Comparison of ENCODE assay signal across 23 cellular contexts in the genomic region with DNA sequence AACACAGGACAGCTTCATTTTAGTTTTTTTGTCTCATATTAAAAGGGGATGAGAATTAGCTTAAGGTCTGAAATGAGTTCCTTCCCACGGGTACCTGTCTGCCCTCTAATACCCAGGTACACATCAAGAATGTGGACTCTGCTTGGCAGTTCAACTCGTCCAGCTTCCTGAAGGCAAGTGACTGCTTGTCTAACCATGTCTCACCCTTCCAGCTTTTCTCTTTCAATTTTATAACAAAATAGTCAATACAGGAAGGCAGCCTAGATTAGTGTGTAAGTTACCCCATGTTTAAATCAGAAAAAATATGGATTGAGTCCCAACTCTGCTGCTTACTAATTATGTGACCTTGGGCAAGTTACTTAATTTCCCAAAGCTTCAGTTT. TPM values are rescaled to one million over a fixed set of nuclear protein-coding genes. Genes with fewer than 3 reads are reported as not detected.
"Had no signal": no experiment of that assay in that cellular context is flagged by ENCODE, and none has a peak within 500 bp of the region (broad histone marks: within the 10 kb centered on the region; RNA-seq: fewer than 3 reads in every experiment).

No MANE protein-coding gene starts in this region.

- ATAC-seq: activated T-cell treated with anti-CD3 and anti-CD28 coated beads, Interleukin-2, amount 50 U/mL, for 4 hours; K562; T-cell had no signal

- H3K36me3 Mint-ChIP-seq: activated CD4-positive, alpha-beta memory T cell treated with anti-CD3 and anti-CD28 coated beads for 36 hours; activated naive CD8-positive, alpha-beta T cell; T-cell had no signal

- H3K4me3 ChIP-seq: K562, Peyer's patch, SK-N-MC had no signal

- H3K4me1 Mint-ChIP-seq: activated CD4-positive, alpha-beta T cell treated with anti-CD3 and anti-CD28 coated beads, Interleukin-2, amount 10 ng/mL, durations not matched to agents 7 days and 5 days; brain; T-cell had no signal

- DNase-seq: activated CD4-positive, alpha-beta memory T cell treated with anti-CD3 and anti-CD28 coated beads for 36 hours; activated CD4-positive, alpha-beta T cell treated with anti-CD3 and anti-CD28 coated beads, Interleukin-2, amount 10 ng/mL, durations not matched to agents 7 days and 5 days; activated CD4-positive, CD25-positive, alpha-beta regulatory T cell; activated CD8-positive, alpha-beta memory T cell treated with anti-CD3 and anti-CD28 coated beads for 24 hours; activated effector memory CD4-positive, alpha-beta T cell treated with anti-CD3 and anti-CD28 coated beads, Interleukin-2, amount 50 U/mL, for 16 hours; activated naive CD4-positive, alpha-beta T cell treated with anti-CD3 and anti-CD28 coated beads for 36 hours; activated T-cell treated with anti-CD3 and anti-CD28 coated beads, Interleukin-2, amount 50 U/mL, for 4 hours; amygdala; Karpas-422; NCI-H1105 treated with DMSO at 0.1 percent for 48 hours; NCI-H1436 treated with DMSO at 0.1 percent for 48 hours; NCI-H187; NCI-H2081; NCI-H510A treated with DMSO at 0.1 percent for 48 hours; Peyer's patch; T-cell; T-helper 2 cell had no signal

- H3K9me3 ChIP-seq: Peyer's patch had no signal

- FAIRE-seq: astrocyte, K562 had no signal

- H3K27me3 ChIP-seq: Peyer's patch had no signal

- H3K9me3 Mint-ChIP-seq: activated CD4-positive, alpha-beta memory T cell treated with anti-CD3 and anti-CD28 coated beads for 36 hours; activated CD4-positive, alpha-beta T cell treated with anti-CD3 and anti-CD28 coated beads, Interleukin-2, amount 10 ng/mL, durations not matched to agents 7 days and 5 days had no signal

- H3K27ac Mint-ChIP-seq: activated CD4-positive, alpha-beta memory T cell treated with anti-CD3 and anti-CD28 coated beads for 36 hours; activated CD4-positive, alpha-beta T cell treated with anti-CD3 and anti-CD28 coated beads, Interleukin-2, amount 10 ng/mL, durations not matched to agents 7 days and 5 days; activated naive CD4-positive, alpha-beta T cell treated with anti-CD3 and anti-CD28 coated beads for 36 hours; activated naive CD8-positive, alpha-beta T cell; brain; T-cell had no signal

- H3K4me3 Mint-ChIP-seq: activated CD4-positive, alpha-beta memory T cell treated with anti-CD3 and anti-CD28 coated beads for 36 hours; activated CD4-positive, alpha-beta T cell treated with anti-CD3 and anti-CD28 coated beads, Interleukin-2, amount 10 ng/mL, durations not matched to agents 7 days and 5 days; activated naive CD4-positive, alpha-beta T cell treated with anti-CD3 and anti-CD28 coated beads for 36 hours; activated naive CD8-positive, alpha-beta T cell; activated T-cell treated with anti-CD3 and anti-CD28 coated beads, Interleukin-2, amount 50 U/mL, for 4 hours; brain; T-cell had no signal

- H3K4me1 ChIP-seq: Peyer's patch had no signal

- H3K27me3 Mint-ChIP-seq: activated CD4-positive, alpha-beta memory T cell treated with anti-CD3 and anti-CD28 coated beads for 36 hours; activated CD4-positive, alpha-beta T cell treated with anti-CD3 and anti-CD28 coated beads, Interleukin-2, amount 10 ng/mL, durations not matched to agents 7 days and 5 days; activated naive CD8-positive, alpha-beta T cell; brain had no signal

- H3K36me3 ChIP-seq: Peyer's patch had no signal

- H3K27ac ChIP-seq: Peyer's patch, SK-N-MC, VCaP had no signal

RNA-seq across cellular contexts. Expression of gene C5orf46, which starts 50.5 kb away (rescaled TPM):
- total RNA-seq: activated CD4-positive, alpha-beta memory T cell treated with anti-CD3 and anti-CD28 coated beads for 36 hours; activated CD4-positive, alpha-beta T cell treated with anti-CD3 and anti-CD28 coated beads, Interleukin-2, amount 10 ng/mL, durations not matched to agents 7 days and 5 days; activated naive CD4-positive, alpha-beta T cell treated with anti-CD3 and anti-CD28 coated beads for 36 hours; activated T-cell treated with anti-CD3 and anti-CD28 coated beads, Interleukin-2, amount 50 U/mL, for 4 hours; K562; Peyer's patch; T-cell had no signal
- polyA plus RNA-seq: K562 had no signal
